Comparison of ENCODE assay signal across 8 cellular contexts in the genomic region with DNA sequence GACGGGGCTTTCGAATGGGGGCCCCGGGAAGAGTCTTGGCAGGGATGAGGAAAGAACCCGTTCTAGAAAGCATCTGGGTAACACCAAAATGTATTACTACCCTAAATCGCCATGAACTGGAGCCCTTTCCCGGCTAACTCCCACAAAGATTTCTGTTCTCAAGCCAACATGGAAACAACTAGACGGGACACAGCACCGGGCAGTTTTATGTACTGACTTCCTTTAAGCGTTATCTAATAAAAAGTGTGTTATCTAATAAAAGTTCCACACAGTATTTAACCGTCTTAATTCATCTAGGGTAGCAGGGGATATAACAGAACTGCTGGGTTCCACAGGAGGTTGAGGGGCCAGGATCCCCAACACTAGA. TPM values are rescaled to one million over a fixed set of nuclear protein-coding genes. Genes with fewer than 3 reads are reported as not detected.
DNase-seq lines count a peak whose midpoint lies in the region; ATAC-seq and TF ChIP-seq lines count a peak whose summit lies in the region.

No MANE protein-coding gene starts in this region.

- no peaks in the 10 kb centered on the region for H3K79me2 ChIP-seq in neural progenitor cell (ENCODE audit: low read depth)

- H3K27me3 ChIP-seq in heart right ventricle (no peaks in the 10 kb centered on the region), neural progenitor cell (no peaks in the 10 kb centered on the region)

- H3K36me3 Mint-ChIP-seq in activated CD8-positive, alpha-beta T cell treated with anti-CD3 and anti-CD28 coated beads for 36 hours (ENCODE audit: low read depth) = peaks cover 40% of the 10 kb centered on the region
- peaks cover 25% of the 10 kb centered on the region for H3K36me3 Mint-ChIP-seq in neural progenitor cell

- no peaks in the 10 kb centered on the region for H3K9me3 Mint-ChIP-seq in activated CD8-positive, alpha-beta T cell treated with anti-CD3 and anti-CD28 coated beads for 36 hours
- no peaks in the 10 kb centered on the region for H3K9me3 Mint-ChIP-seq in neural progenitor cell

- no peak overlapping the region for H3K9ac ChIP-seq in neural progenitor cell

- intact Hi-C loops in activated CD8-positive, alpha-beta T cell treated with anti-CD3 and anti-CD28 coated beads for 36 hours (cut with micrococcal nuclease) = no loop called here
- intact Hi-C loops in heart right ventricle (cut with DNase I) = loop anchor here in 9 of 10 donors (2.0 to 10.0 kb wide), 5 partner anchors 60 to 107 kb away; a partner anchor contains a TSS

- H3K4me1 Mint-ChIP-seq in activated CD8-positive, alpha-beta T cell treated with anti-CD3 and anti-CD28 coated beads for 36 hours (ENCODE audit: low read depth) = peaks cover 30% of the 10 kb centered on the region
- H3K4me1 Mint-ChIP-seq in neural progenitor cell = no peaks in the 10 kb centered on the region

- peak overlapping the region; percentile 89 for H3K27ac Mint-ChIP-seq in activated CD8-positive, alpha-beta T cell treated with anti-CD3 and anti-CD28 coated beads for 36 hours
- H3K27ac Mint-ChIP-seq in neural progenitor cell = no peak overlapping the region

- H3K9me3 ChIP-seq in heart right ventricle (no peaks in the 10 kb centered on the region), neural progenitor cell (ENCODE audit: low read depth) (no peaks in the 10 kb centered on the region)

- H3K4me3 ChIP-seq in GM12875 (ENCODE audit: low read depth, low read length) = peak overlapping the region; percentile 62
- peak overlapping the region; percentile 9 to 61 (median 56) for H3K4me3 ChIP-seq in heart right ventricle
- peak overlapping the region; percentile 48 for H3K4me3 ChIP-seq in skeletal muscle cell (ENCODE audit: low read depth, low read length)
- no peak overlapping the region for H3K4me3 ChIP-seq in neural progenitor cell

- no peak for TF ChIP-seq CTCF in GM12875 (IDR thresholded peaks at IDR 0.05; ENCODE audit: borderline replicate concordance, insufficient read depth, low read depth, low read length)
- TF ChIP-seq CTCF in activated CD8-positive, alpha-beta T cell treated with anti-CD3 and anti-CD28 coated beads for 36 hours (IDR thresholded peaks at IDR 0.05) = no peak
- no peak for TF ChIP-seq CTCF in heart right ventricle (IDR thresholded peaks at IDR 0.05)
- no peak for TF ChIP-seq CTCF in neural progenitor cell (IDR thresholded peaks at IDR 0.05)

- no peaks in the 10 kb centered on the region for H3K27me3 Mint-ChIP-seq in activated CD8-positive, alpha-beta T cell treated with anti-CD3 and anti-CD28 coated beads for 36 hours
- peaks cover 2% of the 10 kb centered on the region for H3K27me3 Mint-ChIP-seq in neural progenitor cell (ENCODE audit: insufficient read depth, low read depth)

- POLR2A ChIA-PET in activated CD8-positive, alpha-beta T cell treated with anti-CD3 and anti-CD28 coated beads for 36 hours (lab: Charles Lee) = interaction anchor here (0.6 to 1.4 kb wide), 2 partner anchors 55 to 63 kb away, joined by 3 read pairs; a partner anchor contains a TSS

- H3K4me1 ChIP-seq in heart right ventricle (peaks cover 16 to 46% (median 40%) of the 10 kb centered on the region in 9 donors), neural progenitor cell (no peaks in the 10 kb centered on the region)

- 5% methylated on average over 10 of the region's 10 CpGs for WGBS in heart right ventricle, 2 donors

- H3K27ac ChIP-seq in heart right ventricle = peak overlapping the region; percentile 91 to 99 (median 98)
- H3K27ac ChIP-seq in neural progenitor cell = no peak overlapping the region

- H3K4me3 Mint-ChIP-seq in activated CD8-positive, alpha-beta T cell treated with anti-CD3 and anti-CD28 coated beads for 36 hours = peak overlapping the region; percentile 78
- H3K4me3 Mint-ChIP-seq in neural progenitor cell = no peak overlapping the region

- no peaks in the 10 kb centered on the region for H4K20me1 ChIP-seq in neural progenitor cell (ENCODE audit: low read depth)

- H3K36me3 ChIP-seq in heart right ventricle (peaks cover 0 to 58% (median 6%) of the 10 kb centered on the region in 9 donors), neural progenitor cell (no peaks in the 10 kb centered on the region)

- H3K4me2 ChIP-seq in neural progenitor cell = no peak overlapping the region

- H3F3A ChIP-seq in neural progenitor cell (ENCODE audit: low read depth) = no peaks in the 10 kb centered on the region

- DNase-seq in activated CD8-positive, alpha-beta T cell treated with anti-CD3 and anti-CD28 coated beads for 36 hours = no peak
- DNase-seq in heart right ventricle (no peak), skeletal muscle cell (ENCODE audit: low read depth) (no peak), NCI-H2029 treated with DMSO at 0.1 percent for 48 hours (lab: John Stamatoyannopoulos, UW) (no peak), neural progenitor cell (ENCODE audit: low spot score) (no peak), NCI-H1092 treated with DMSO at 0.1 percent for 48 hours (lab: John Stamatoyannopoulos, UW) (no peak), kidney glomerular epithelial cell (lab: John Stamatoyannopoulos, UW) (no peak)

- H2AFZ ChIP-seq in neural progenitor cell (replicated peaks) = no peak overlapping the region

- CTCF ChIA-PET in activated CD8-positive, alpha-beta T cell treated with anti-CD3 and anti-CD28 coated beads for 36 hours (lab: Charles Lee) = interaction anchor here (1.0 to 2.4 kb wide), 3 partner anchors 52 to 107 kb away, joined by 3 to 12 read pairs (median 4); a partner anchor contains a TSS

- ATAC-seq in activated CD8-positive, alpha-beta T cell treated with anti-CD3 and anti-CD28 coated beads for 36 hours = no peak
- ATAC-seq in heart right ventricle = peak; percentile 13 to 41 (median 23)

RNA-seq across cellular contexts. Expression of a gene that starts 0.3 kb away (rescaled TPM):
- total RNA-seq in activated CD8-positive, alpha-beta T cell treated with anti-CD3 and anti-CD28 coated beads for 36 hours = 1 to 10 TPM; 3.4 to 3.7 TPM
- total RNA-seq in heart right ventricle (1 to 10 TPM; 2.3 to 4.1 (median 2.8) TPM), neural progenitor cell (ENCODE audit: low replicate concordance) (3.0 and 3.4 TPM in 2 replicates)
- polyA plus RNA-seq in heart right ventricle = 1 to 10 TPM; 2.4 to 9.1 TPM
